ENCODE assay signal across 8 cellular contexts in genomic region chr1:153985341-153985912, GRCh38. TPM values are rescaled to one million over a fixed set of nuclear protein-coding genes. Genes with fewer than 3 reads are reported as not detected.
DNase-seq lines count a peak whose midpoint lies in the region; ATAC-seq, FAIRE-seq and TF ChIP-seq lines count a peak whose summit lies in the region.

No MANE protein-coding gene starts in this region.

- in situ Hi-C loops in GM12878 (cut with MboI): loop anchor here (5.0 to 10.0 kb wide), 2 partner anchors 191 to 308 kb away; partner anchors contain the start of gene NPR1

- H3K9ac ChIP-seq in GM12878 (ENCODE audit: control insufficient read depth, insufficient read depth, low read length): peak overlapping the region; percentile 51
- H3K9ac ChIP-seq in kidney (ENCODE audit: low read length in 2 of 2): peak overlapping the region; percentile 95 to 96

- intact Hi-C loops in GM12878 (cut with micrococcal nuclease; ENCODE audit: unreplicated experiment) (no loop called here), kidney (cut with DNase I) (loop anchor here (10.0 kb wide), 1 partner anchor 191 kb away; no protein-coding TSS in a partner anchor)

- no peaks in the 10 kb centered on the region for H3K9me3 ChIP-seq in BE2C
- H3K9me3 ChIP-seq in GM12878 (replicated peaks; ENCODE audit: control insufficient read depth, insufficient read depth, low read length): no peaks in the 10 kb centered on the region
- H3K9me3 ChIP-seq in kidney (ENCODE audit: control insufficient read depth in 1 of 2, low read length in 2 of 2): no peaks in the 10 kb centered on the region

- TF ChIP-seq EP300 in GM12878 (IDR thresholded peaks at IDR 0.05; ENCODE audit: borderline replicate concordance in 1 of 2, control insufficient read depth in 1 of 2, low read depth in 2 of 2, low read length in 2 of 2): no peak

- RAD21 ChIA-PET in GM12878 (lab: Charles Lee; ENCODE audit: unreplicated experiment): interaction anchor here (0.7 to 5.7 kb wide), 15 partner anchors 8 to 413 kb away, joined by 3 to 42 read pairs (median 7); partner anchors contain the start of genes CREB3L4, DENND4B, GATAD2B and JTB

- no peak for DNase-seq in BE2C
- DNase-seq in MV-4-11 (lab: John Stamatoyannopoulos, UW): peak; percentile 56
- DNase-seq in GM12878 (ENCODE audit: low read depth, low spot score): no peak
- no peak for DNase-seq in kidney
- peak; percentile 38 to 43 for DNase-seq in stimulated activated CD8-positive, alpha-beta memory T cell treated with anti-CD3 and anti-CD28 coated beads, Interleukin-2, amount 100 ng/mL, for 48 hours (ENCODE audit: low read depth in 2 of 2)
- DNase-seq in DMS53 treated with DMSO at 0.1 percent for 48 hours (lab: John Stamatoyannopoulos, UW; ENCODE audit: unreplicated experiment): no peak

- no peak overlapping the region for H3K27ac ChIP-seq in GM12878 (ENCODE audit: control insufficient read depth, insufficient read depth)
- H3K27ac ChIP-seq in kidney (ENCODE audit: low read depth in 2 of 2, low read length in 2 of 2): peak overlapping the region; percentile 82 to 92

- H3K4me2 ChIP-seq in GM12878 (ENCODE audit: control insufficient read depth, insufficient read depth): peak overlapping the region; percentile 51

- BruUV-seq in GM12878 (replicated peaks; lab: Mats Ljungman, UMichigan): no TSS peak

- POLR2A ChIA-PET in GM12878 (lab: Charles Lee): interaction anchor here (0.5 to 2.7 kb wide), 9 partner anchors 8 to 414 kb away, joined by 3 to 21 read pairs (median 6); partner anchors contain the start of genes CREB3L4, GATAD2B, JTB and SLC39A1

- H3K4me3 ChIP-seq in BE2C (ENCODE audit: low read depth, low read length) (peak overlapping the region; percentile 70), GM12878 (peak overlapping the region; percentile 80; the same call in 1 of the 2 replicates), kidney (ENCODE audit: low read length in 2 of 2) (peak overlapping the region; percentile 94 to 96)

- CTCF ChIA-PET in GM12878 (lab: Yijun Ruan, JAX): interaction anchor here (0.7 to 6.6 kb wide), 18 partner anchors 10 to 413 kb away, joined by 3 to 85 read pairs (median 8); partner anchors contain the start of genes CREB3L4, DENND4B, NPR1 and SLC39A1

- TF ChIP-seq POLR2A in GM12878 (IDR thresholded peaks at IDR 0.05; ENCODE audit: low read depth, low read length): no peak

- ATAC-seq in GM12878: peak; percentile 22
- no peak for ATAC-seq in HG02852 (IDR thresholded peaks at IDR 0.05; ENCODE audit: unreplicated experiment)
- no peak for ATAC-seq in GM18517 (IDR thresholded peaks at IDR 0.05; ENCODE audit: unreplicated experiment)

- 41% methylated on average over 7 of the region's 7 CpGs for WGBS in GM12878 (ENCODE audit: insufficient coverage, insufficient replicate concordance, low lambda C conversion rate, missing lambda C conversion rate)

- H3K79me2 ChIP-seq in GM12878 (ENCODE audit: control insufficient read depth, insufficient read depth, low read length): no peaks in the 10 kb centered on the region

- H3K4me1 ChIP-seq in BE2C (peaks cover 7% of the 10 kb centered on the region), GM12878 (ENCODE audit: control insufficient read depth, insufficient read depth, low read length) (peaks cover 5% of the 10 kb centered on the region), kidney (ENCODE audit: control insufficient read depth in 1 of 2, insufficient read depth in 1 of 2, low read depth in 1 of 2, low read length in 2 of 2) (peaks cover 6 to 15% of the 10 kb centered on the region in 2 donors)

- H2AFZ ChIP-seq in GM12878 (ENCODE audit: control insufficient read depth, low read depth, low read length): peak overlapping the region; percentile 89

- H3K27me3 ChIP-seq in BE2C (no peaks in the 10 kb centered on the region), GM12878 (replicated peaks in 1 of 2; ENCODE audit: control insufficient read depth in 2 of 2, insufficient read depth in 2 of 2, low read length in 1 of 2) (no peaks in the 10 kb centered on the region)

- SMC1A ChIA-PET in GM12878 (lab: Charles Lee; ENCODE audit: uncharacterized antibody, unreplicated experiment): interaction anchor here (0.7 to 5.2 kb wide), 23 partner anchors 7 to 316 kb away, joined by 3 to 46 read pairs (median 6); partner anchors contain the start of genes CREB3L4, DENND4B, GATAD2B and JTB

- H4K20me1 ChIP-seq in GM12878 (ENCODE audit: control insufficient read depth, insufficient read depth): no peaks in the 10 kb centered on the region

- no peak for FAIRE-seq in GM12878 (lab: Jason Lieb, UNC)
- no peak for FAIRE-seq in kidney (lab: Jason Lieb, UNC)

- TF ChIP-seq CTCF in BE2C (IDR thresholded peaks at IDR 0.05; ENCODE audit: low read depth, low read length) (no peak), GM12878 (IDR thresholded peaks at IDR 0.05 in 2 of 3, conservative IDR thresholded peaks at IDR 0.05 in 1 of 3; ENCODE audit: control insufficient read depth in 2 of 3, extremely low read depth in 1 of 3, insufficient read depth in 1 of 3, low read depth in 3 of 3, low read length in 3 of 3) (no peak), kidney (IDR thresholded peaks at IDR 0.05; ENCODE audit: borderline replicate concordance, extremely low read depth, insufficient read depth) (no peak)

- H3K36me3 ChIP-seq in BE2C (no peaks in the 10 kb centered on the region), GM12878 (ENCODE audit: control insufficient read depth in 2 of 2, insufficient read depth in 2 of 2, low read length in 1 of 2) (no peaks in the 10 kb centered on the region), kidney (ENCODE audit: control insufficient read depth in 1 of 2, insufficient read depth in 2 of 2, low read length in 2 of 2) (no peaks in the 10 kb centered on the region)

- TF ChIP-seq RAD21 in GM12878 (IDR thresholded peaks at IDR 0.05; ENCODE audit: insufficient read depth, low read depth, low read length): no peak

RNA-seq across cellular contexts. Expression of gene RAB13, which starts 0.7 kb away (rescaled TPM):
- polyA plus RNA-seq in BE2C (2012; ENCODE audit: insufficient read depth, insufficient read length, low read depth): 10.8 TPM
- 3.7 and 3.8 TPM in 2 replicates for total RNA-seq in GM12878 (2013; cell fraction: nucleolus; rRNA removed)
- 4.6 and 5.9 TPM in 2 replicates for total RNA-seq in GM12878 (2014; rRNA removed)
- 11.0 and 12.4 TPM in 2 replicates for total RNA-seq in GM12878 (2014; rRNA removed; fragmentation: Illumina TruSeq; extraction: Trizol)
- 20.4 and 22.2 TPM in 2 replicates for total RNA-seq in GM12878 (2021)
- polyA plus RNA-seq in GM12878 (2011; ENCODE audit: low read depth): 21.7 TPM
- polyA plus RNA-seq in GM12878 (2011; rRNA removed): 0.75 and 0.86 TPM in 2 replicates
- polyA plus RNA-seq in GM12878 (2011; cell fraction: cytosol; rRNA removed): 0.32 and 0.57 TPM in 2 replicates
- 0.18 and 0.24 TPM in 2 replicates for polyA plus RNA-seq in GM12878 (2011; cell fraction: nucleus; rRNA removed)
- polyA plus RNA-seq in GM12878 (2012): 39.2 and 41.9 TPM in 2 replicates
- polyA plus RNA-seq in GM12878 (2014; fragmentation: Illumina TruSeq; extraction: Trizol): 30.7 and 34.1 TPM in 2 replicates
- polyA plus RNA-seq in GM12878 (2014; fragmentation: Nextera tagmentation; extraction: Ambion mirVana): 10 to 100 TPM in 1 of 2 experiments, 1 to 10 TPM in 1; 7.9 to 17.2 TPM
- polyA plus RNA-seq in GM12878 (2014; rRNA removed): 12.7 and 15.5 TPM in 2 replicates
- polyA plus RNA-seq in GM12878 (2016; fragmentation: Nextera tagmentation; extraction: Ambion mirVana): 10 to 100 TPM; 16.3 to 19.2 TPM
- polyA minus RNA-seq in GM12878 (2011; rRNA and poly(A)+ RNA removed): 0.29 TPM in 1 of 2 replicates, not detected in the other
- 1.1 TPM in 1 of 2 replicates, not detected in the other for polyA minus RNA-seq in GM12878 (2011; cell fraction: cytosol; rRNA and poly(A)+ RNA removed)
- polyA minus RNA-seq in GM12878 (2011; cell fraction: nucleus; rRNA and poly(A)+ RNA removed): 0.48 TPM in 1 of 2 replicates, not detected in the other
- total RNA-seq in kidney: 142 TPM
- polyA plus RNA-seq in kidney (ENCODE audit: insufficient read depth, low read depth, low replicate concordance): 226 TPM

RNA-seq across cellular contexts. Expression of gene RPS27, which starts 5.1 kb away (rescaled TPM):
- polyA plus RNA-seq in BE2C (2012; ENCODE audit: insufficient read depth, insufficient read length, low read depth): 1,643 TPM
- total RNA-seq in GM12878 (2013; cell fraction: nucleolus; rRNA removed): 225 and 307 TPM in 2 replicates
- total RNA-seq in GM12878 (2014; rRNA removed) (5,288 and 5,830 TPM in 2 replicates), GM12878 (2014; rRNA removed; fragmentation: Illumina TruSeq; extraction: Trizol) (9,122 and 9,683 TPM in 2 replicates), GM12878 (2021) (2,708 and 2,801 TPM in 2 replicates), kidney (1,447 TPM)
- polyA plus RNA-seq in GM12878 (2011; ENCODE audit: low read depth): 7,877 TPM
- polyA plus RNA-seq in GM12878 (2011; rRNA removed) (8,626 and 8,787 TPM in 2 replicates), GM12878 (2014; fragmentation: Illumina TruSeq; extraction: Trizol) (13,800 and 18,255 TPM in 2 replicates), GM12878 (2014; fragmentation: Nextera tagmentation; extraction: Ambion mirVana) (over 10,000 TPM in 1 of 2 experiments, 1,000 to 10,000 TPM in 1; 9,903 to 14,234 TPM), GM12878 (2014; rRNA removed) (8,943 and 9,277 TPM in 2 replicates), GM12878 (2016; fragmentation: Nextera tagmentation; extraction: Ambion mirVana) (1,000 to 10,000 TPM; 3,244 to 3,511 TPM), kidney (ENCODE audit: insufficient read depth, low read depth, low replicate concordance) (4,953 TPM)
- 5,415 and 5,719 TPM in 2 replicates for polyA plus RNA-seq in GM12878 (2011; cell fraction: cytosol; rRNA removed)
- polyA plus RNA-seq in GM12878 (2011; cell fraction: nucleus; rRNA removed): 1,388 and 2,538 TPM in 2 replicates
- 15,754 and 16,740 TPM in 2 replicates for polyA plus RNA-seq in GM12878 (2012)
- 620 and 1,060 TPM in 2 replicates for polyA minus RNA-seq in GM12878 (2011; rRNA and poly(A)+ RNA removed)
- polyA minus RNA-seq in GM12878 (2011; cell fraction: cytosol; rRNA and poly(A)+ RNA removed): 286 and 348 TPM in 2 replicates
- 366 and 428 TPM in 2 replicates for polyA minus RNA-seq in GM12878 (2011; cell fraction: nucleus; rRNA and poly(A)+ RNA removed)

RNA-seq across cellular contexts. Expression of gene JTB, which starts 8.0 kb away (rescaled TPM):
- polyA plus RNA-seq in BE2C (2012; ENCODE audit: insufficient read depth, insufficient read length, low read depth): 209 TPM
- 41.3 and 42.6 TPM in 2 replicates for total RNA-seq in GM12878 (2013; cell fraction: nucleolus; rRNA removed)
- total RNA-seq in GM12878 (2014; rRNA removed) (265 and 276 TPM in 2 replicates), GM12878 (2014; rRNA removed; fragmentation: Illumina TruSeq; extraction: Trizol) (95.3 and 103 TPM in 2 replicates), GM12878 (2021) (173 and 174 TPM in 2 replicates), kidney (97.0 TPM)
- 116 TPM for polyA plus RNA-seq in GM12878 (2011; ENCODE audit: low read depth)
- polyA plus RNA-seq in GM12878 (2011; rRNA removed) (136 and 144 TPM in 2 replicates), GM12878 (2014; fragmentation: Illumina TruSeq; extraction: Trizol) (57.8 and 85.9 TPM in 2 replicates), GM12878 (2014; fragmentation: Nextera tagmentation; extraction: Ambion mirVana) (10 to 100 TPM; 25.0 to 67.7 TPM), GM12878 (2014; rRNA removed) (247 and 255 TPM in 2 replicates), GM12878 (2016; fragmentation: Nextera tagmentation; extraction: Ambion mirVana) (100 to 1,000 TPM; 292 to 298 TPM), kidney (ENCODE audit: insufficient read depth, low read depth, low replicate concordance) (188 TPM)
- 203 and 204 TPM in 2 replicates for polyA plus RNA-seq in GM12878 (2011; cell fraction: cytosol; rRNA removed)
- 103 and 123 TPM in 2 replicates for polyA plus RNA-seq in GM12878 (2011; cell fraction: nucleus; rRNA removed)
- 151 and 159 TPM in 2 replicates for polyA plus RNA-seq in GM12878 (2012)
- 34.9 and 51.0 TPM in 2 replicates for polyA minus RNA-seq in GM12878 (2011; rRNA and poly(A)+ RNA removed)
- polyA minus RNA-seq in GM12878 (2011; cell fraction: cytosol; rRNA and poly(A)+ RNA removed): 30.6 and 37.3 TPM in 2 replicates
- 20.2 and 24.3 TPM in 2 replicates for polyA minus RNA-seq in GM12878 (2011; cell fraction: nucleus; rRNA and poly(A)+ RNA removed)

RNA-seq across cellular contexts. Expression of gene CREB3L4, which starts 17.7 kb away (rescaled TPM):
- 14.1 TPM for polyA plus RNA-seq in BE2C (2012; ENCODE audit: insufficient read depth, insufficient read length, low read depth)
- 21.5 and 22.0 TPM in 2 replicates for total RNA-seq in GM12878 (2013; cell fraction: nucleolus; rRNA removed)
- total RNA-seq in GM12878 (2014; rRNA removed) (14.0 and 15.6 TPM in 2 replicates), GM12878 (2014; rRNA removed; fragmentation: Illumina TruSeq; extraction: Trizol) (11.6 and 12.2 TPM in 2 replicates), GM12878 (2021) (10.9 and 11.3 TPM in 2 replicates), kidney (10.9 TPM)
- 7.8 TPM for polyA plus RNA-seq in GM12878 (2011; ENCODE audit: low read depth)
- polyA plus RNA-seq in GM12878 (2011; rRNA removed) (9.7 and 11.9 TPM in 2 replicates), GM12878 (2014; fragmentation: Illumina TruSeq; extraction: Trizol) (10.0 and 12.5 TPM in 2 replicates), GM12878 (2014; fragmentation: Nextera tagmentation; extraction: Ambion mirVana) (10 to 100 TPM in 1 of 2 experiments, 1 to 10 TPM in 1; 9.7 to 12.9 TPM), GM12878 (2014; rRNA removed) (13.1 and 13.4 TPM in 2 replicates), GM12878 (2016; fragmentation: Nextera tagmentation; extraction: Ambion mirVana) (10 to 100 TPM; 11.2 to 11.9 TPM), kidney (ENCODE audit: insufficient read depth, low read depth, low replicate concordance) (9.3 TPM)
- 13.6 and 16.7 TPM in 2 replicates for polyA plus RNA-seq in GM12878 (2011; cell fraction: cytosol; rRNA removed)
- 25.1 and 37.1 TPM in 2 replicates for polyA plus RNA-seq in GM12878 (2011; cell fraction: nucleus; rRNA removed)
- 10.0 and 13.9 TPM in 2 replicates for polyA plus RNA-seq in GM12878 (2012)
- 14.5 and 23.8 TPM in 2 replicates for polyA minus RNA-seq in GM12878 (2011; rRNA and poly(A)+ RNA removed)
- polyA minus RNA-seq in GM12878 (2011; cell fraction: cytosol; rRNA and poly(A)+ RNA removed): 4.8 and 4.9 TPM in 2 replicates
- polyA minus RNA-seq in GM12878 (2011; cell fraction: nucleus; rRNA and poly(A)+ RNA removed): 9.6 and 14.0 TPM in 2 replicates

RNA-seq across cellular contexts. Expression of gene SLC39A1, which starts 22.1 kb away (rescaled TPM):
- polyA plus RNA-seq in BE2C (2012; ENCODE audit: insufficient read depth, insufficient read length, low read depth): 88.3 TPM
- total RNA-seq in GM12878 (2013; cell fraction: nucleolus; rRNA removed): 77.9 and 89.0 TPM in 2 replicates
- total RNA-seq in GM12878 (2014; rRNA removed) (78.0 and 79.1 TPM in 2 replicates), GM12878 (2014; rRNA removed; fragmentation: Illumina TruSeq; extraction: Trizol) (48.7 and 51.2 TPM in 2 replicates), GM12878 (2021) (67.7 and 68.3 TPM in 2 replicates), kidney (125 TPM)
- 33.2 TPM for polyA plus RNA-seq in GM12878 (2011; ENCODE audit: low read depth)
- polyA plus RNA-seq in GM12878 (2011; rRNA removed) (61.1 and 79.6 TPM in 2 replicates), GM12878 (2014; fragmentation: Illumina TruSeq; extraction: Trizol) (58.5 and 64.0 TPM in 2 replicates), GM12878 (2014; fragmentation: Nextera tagmentation; extraction: Ambion mirVana) (10 to 100 TPM in 1 of 2 experiments, 1 to 10 TPM in 1; 8.8 to 20.6 TPM), GM12878 (2014; rRNA removed) (77.0 and 77.2 TPM in 2 replicates), GM12878 (2016; fragmentation: Nextera tagmentation; extraction: Ambion mirVana) (10 to 100 TPM; 88.9 to 98.6 TPM), kidney (ENCODE audit: insufficient read depth, low read depth, low replicate concordance) (106 TPM)
- polyA plus RNA-seq in GM12878 (2011; cell fraction: cytosol; rRNA removed): 116 and 131 TPM in 2 replicates
- polyA plus RNA-seq in GM12878 (2011; cell fraction: nucleus; rRNA removed): 60.2 and 80.5 TPM in 2 replicates
- 55.5 and 66.2 TPM in 2 replicates for polyA plus RNA-seq in GM12878 (2012)
- 63.3 and 106 TPM in 2 replicates for polyA minus RNA-seq in GM12878 (2011; rRNA and poly(A)+ RNA removed)
- polyA minus RNA-seq in GM12878 (2011; cell fraction: cytosol; rRNA and poly(A)+ RNA removed): 31.5 and 35.2 TPM in 2 replicates
- polyA minus RNA-seq in GM12878 (2011; cell fraction: nucleus; rRNA and poly(A)+ RNA removed): 30.1 and 33.3 TPM in 2 replicates

Comparison
In these comparisons a context has a peak if more than half of its experiments do, and no peak if none do; other contexts are left out.
1. DNase-seq: peak in MV-4-11 (single experiment) and stimulated activated CD8-positive, alpha-beta memory T cell treated with anti-CD3 and anti-CD28 coated beads, Interleukin-2, amount 100 ng/mL, for 48 hours (2 of 2); none in BE2C (single experiment), GM12878 (single experiment), kidney (single experiment) and DMS53 treated with DMSO at 0.1 percent for 48 hours (single experiment).
2. Peak in every context shown above with its lines, with median percentiles within 50 percentile points of each other: H3K4me3 ChIP-seq.